Comparison of ENCODE assay signal across 30 cellular contexts in the genomic region with DNA sequence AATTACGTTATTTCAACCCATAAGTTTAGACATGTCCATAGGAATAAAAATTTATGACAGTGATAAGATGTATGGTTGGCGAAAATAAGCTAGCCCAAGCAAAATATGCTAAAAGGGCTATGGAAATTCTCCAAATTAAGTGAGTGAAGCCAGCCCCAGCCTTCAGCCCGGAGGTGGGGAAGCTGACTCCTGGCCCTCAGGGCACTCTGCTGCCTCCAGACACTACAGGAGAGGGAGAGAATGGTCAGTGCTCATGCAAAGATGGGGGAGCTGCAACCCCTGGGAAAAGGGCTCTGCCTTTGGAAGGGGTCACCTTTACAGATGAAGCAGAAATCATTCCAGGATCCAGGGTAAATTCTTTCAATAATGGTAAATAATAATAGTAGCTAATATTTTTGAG.
"Had no signal": no experiment of that assay in that cellular context is flagged by ENCODE, and none has a peak within 500 bp of the region (broad histone marks: within the 10 kb centered on the region; RNA-seq: fewer than 3 reads in every experiment).

No MANE protein-coding gene starts in this region.

- ATAC-seq: activated CD8-positive, alpha-beta T cell treated with anti-CD3 and anti-CD28 coated beads for 36 hours; activated naive CD4-positive, alpha-beta T cell treated with anti-CD3 and anti-CD28 coated beads, Interleukin-2, amount 50 U/mL, for 72 hours; activated T-cell treated with anti-CD3 and anti-CD28 coated beads, Interleukin-2, amount 50 U/mL, for 4 hours; effector memory CD8-positive, alpha-beta T cell; gastroesophageal sphincter; heart right ventricle had no signal

- H2AFZ ChIP-seq: hepatocyte had no signal

- H3K27ac ChIP-seq: ascending aorta, brain microvascular endothelial cell, coronary artery, dorsolateral prefrontal cortex, epithelial cell of prostate, esophagus squamous epithelium, gastroesophageal sphincter, heart right ventricle, hepatocyte had no signal

- DNase-seq: activated CD4-positive, alpha-beta T cell treated with anti-CD3 and anti-CD28 coated beads for 1 hour; activated CD4-positive, alpha-beta T cell treated with anti-CD3 and anti-CD28 coated beads for 48 hours; activated CD4-positive, alpha-beta T cell treated with anti-CD3 and anti-CD28 coated beads, Interleukin-2, amount 50 U/mL, for 1 hour; activated CD4-positive, alpha-beta T cell treated with anti-CD3 and anti-CD28 coated beads, Interleukin-2, amount 50 U/mL, for 48 hours; activated CD8-positive, alpha-beta memory T cell treated with anti-CD3 and anti-CD28 coated beads for 24 hours; activated CD8-positive, alpha-beta T cell treated with anti-CD3 and anti-CD28 coated beads for 36 hours; activated effector memory CD4-positive, alpha-beta T cell treated with anti-CD3 and anti-CD28 coated beads, Interleukin-2, amount 50 U/mL, for 16 hours; activated naive CD4-positive, alpha-beta T cell treated with anti-CD3 and anti-CD28 coated beads, Interleukin-2, amount 10 ng/mL, durations not matched to agents 7 days and 5 days; activated naive CD8-positive, alpha-beta T cell treated with anti-CD3 and anti-CD28 coated beads, Interleukin-2, amount 10 ng/mL, durations not matched to agents 7 days and 5 days; activated T-cell treated with anti-CD3 and anti-CD28 coated beads, Interleukin-2, amount 50 U/mL, for 4 hours; brain microvascular endothelial cell; dorsolateral prefrontal cortex; effector CD4-positive, alpha-beta T cell; effector memory CD8-positive, alpha-beta T cell; esophagus squamous epithelium; foreskin melanocyte; heart right ventricle; T-helper 2 cell had no signal

- H3K36me3 ChIP-seq: ascending aorta, brain microvascular endothelial cell, esophagus squamous epithelium, gastroesophageal sphincter, heart right ventricle had no signal

- H3K4me1 ChIP-seq: ascending aorta, esophagus squamous epithelium, gastroesophageal sphincter had no signal

- H3K36me3 Mint-ChIP-seq: activated naive CD4-positive, alpha-beta T cell treated with anti-CD3 and anti-CD28 coated beads, Interleukin-2, amount 10 ng/mL, durations not matched to agents 7 days and 5 days; activated naive CD4-positive, alpha-beta T cell treated with anti-CD3 and anti-CD28 coated beads, Interleukin-2, amount 50 U/mL, for 72 hours; activated naive CD8-positive, alpha-beta T cell treated with anti-CD3 and anti-CD28 coated beads, Interleukin-2, amount 10 ng/mL, durations not matched to agents 7 days and 5 days had no signal

- H3K27ac Mint-ChIP-seq: activated CD8-positive, alpha-beta T cell treated with anti-CD3 and anti-CD28 coated beads for 36 hours; activated naive CD4-positive, alpha-beta T cell treated with anti-CD3 and anti-CD28 coated beads, Interleukin-2, amount 10 ng/mL, durations not matched to agents 7 days and 5 days; activated naive CD4-positive, alpha-beta T cell treated with anti-CD3 and anti-CD28 coated beads, Interleukin-2, amount 50 U/mL, for 72 hours; activated naive CD8-positive, alpha-beta T cell treated with anti-CD3 and anti-CD28 coated beads, Interleukin-2, amount 10 ng/mL, durations not matched to agents 7 days and 5 days; activated T-helper 2 cell treated with anti-CD3 and anti-CD28 coated beads, Interferon-gamma antibody, Interleukin-2, Interleukin-4, amounts not matched to agents 10 μg/mL and 5 μg/mL and 100 μg/mL, durations not matched to agents 14 hours and 24 hours and 36 hours; dendritic cell treated with granulocyte-macrophage colony-stimulating factor and Interleukin-4, amounts not matched to agents 40 ng/mL and 50 ng/mL, for 4 days; effector memory CD8-positive, alpha-beta T cell had no signal

- H3K4me3 Mint-ChIP-seq: activated CD8-positive, alpha-beta T cell treated with anti-CD3 and anti-CD28 coated beads for 36 hours; activated naive CD4-positive, alpha-beta T cell treated with anti-CD3 and anti-CD28 coated beads, Interleukin-2, amount 10 ng/mL, durations not matched to agents 7 days and 5 days; activated naive CD8-positive, alpha-beta T cell treated with anti-CD3 and anti-CD28 coated beads, Interleukin-2, amount 10 ng/mL, durations not matched to agents 7 days and 5 days; activated T-cell treated with anti-CD3 and anti-CD28 coated beads, Interleukin-2, amount 50 U/mL, for 4 hours; central memory CD8-positive, alpha-beta T cell; dendritic cell treated with granulocyte-macrophage colony-stimulating factor and Interleukin-4, amounts not matched to agents 40 ng/mL and 50 ng/mL, for 4 days; effector memory CD8-positive, alpha-beta T cell had no signal

- H3K9me3 Mint-ChIP-seq: activated CD8-positive, alpha-beta T cell treated with anti-CD3 and anti-CD28 coated beads for 36 hours; activated naive CD4-positive, alpha-beta T cell treated with anti-CD3 and anti-CD28 coated beads, Interleukin-2, amount 10 ng/mL, durations not matched to agents 7 days and 5 days; activated naive CD8-positive, alpha-beta T cell treated with anti-CD3 and anti-CD28 coated beads, Interleukin-2, amount 10 ng/mL, durations not matched to agents 7 days and 5 days; activated T-cell treated with anti-CD3 and anti-CD28 coated beads, Interleukin-2, amount 50 U/mL, for 4 hours; activated T-helper 2 cell treated with anti-CD3 and anti-CD28 coated beads, Interferon-gamma antibody, Interleukin-2, Interleukin-4, amounts not matched to agents 10 μg/mL and 5 μg/mL and 100 μg/mL, durations not matched to agents 14 hours and 24 hours and 36 hours; central memory CD8-positive, alpha-beta T cell; dendritic cell treated with granulocyte-macrophage colony-stimulating factor and Interleukin-4, amounts not matched to agents 40 ng/mL and 50 ng/mL, for 4 days had no signal

- H3K79me2 ChIP-seq: hepatocyte had no signal

- H3K27me3 Mint-ChIP-seq: dendritic cell treated with granulocyte-macrophage colony-stimulating factor and Interleukin-4, amounts not matched to agents 40 ng/mL and 50 ng/mL, for 4 days had no signal

- H3K4me1 Mint-ChIP-seq: activated naive CD4-positive, alpha-beta T cell treated with anti-CD3 and anti-CD28 coated beads, Interleukin-2, amount 10 ng/mL, durations not matched to agents 7 days and 5 days; activated naive CD8-positive, alpha-beta T cell treated with anti-CD3 and anti-CD28 coated beads, Interleukin-2, amount 10 ng/mL, durations not matched to agents 7 days and 5 days; central memory CD8-positive, alpha-beta T cell had no signal

- H3K4me2 ChIP-seq: hepatocyte had no signal

- H3K4me3 ChIP-seq: ascending aorta, coronary artery, dorsolateral prefrontal cortex, esophagus squamous epithelium, gastroesophageal sphincter, heart right ventricle, hepatocyte had no signal

- H3K9me3 ChIP-seq: ascending aorta, esophagus squamous epithelium, gastroesophageal sphincter, heart right ventricle had no signal

- H3K27me3 ChIP-seq: ascending aorta, brain microvascular endothelial cell, dorsolateral prefrontal cortex, heart right ventricle, hepatocyte had no signal

- FAIRE-seq: bronchial epithelial cell, endometrium, endothelial cell of umbilical vein had no signal
